Comparison of ENCODE assay signal across 1 cellular context in the genomic region with DNA sequence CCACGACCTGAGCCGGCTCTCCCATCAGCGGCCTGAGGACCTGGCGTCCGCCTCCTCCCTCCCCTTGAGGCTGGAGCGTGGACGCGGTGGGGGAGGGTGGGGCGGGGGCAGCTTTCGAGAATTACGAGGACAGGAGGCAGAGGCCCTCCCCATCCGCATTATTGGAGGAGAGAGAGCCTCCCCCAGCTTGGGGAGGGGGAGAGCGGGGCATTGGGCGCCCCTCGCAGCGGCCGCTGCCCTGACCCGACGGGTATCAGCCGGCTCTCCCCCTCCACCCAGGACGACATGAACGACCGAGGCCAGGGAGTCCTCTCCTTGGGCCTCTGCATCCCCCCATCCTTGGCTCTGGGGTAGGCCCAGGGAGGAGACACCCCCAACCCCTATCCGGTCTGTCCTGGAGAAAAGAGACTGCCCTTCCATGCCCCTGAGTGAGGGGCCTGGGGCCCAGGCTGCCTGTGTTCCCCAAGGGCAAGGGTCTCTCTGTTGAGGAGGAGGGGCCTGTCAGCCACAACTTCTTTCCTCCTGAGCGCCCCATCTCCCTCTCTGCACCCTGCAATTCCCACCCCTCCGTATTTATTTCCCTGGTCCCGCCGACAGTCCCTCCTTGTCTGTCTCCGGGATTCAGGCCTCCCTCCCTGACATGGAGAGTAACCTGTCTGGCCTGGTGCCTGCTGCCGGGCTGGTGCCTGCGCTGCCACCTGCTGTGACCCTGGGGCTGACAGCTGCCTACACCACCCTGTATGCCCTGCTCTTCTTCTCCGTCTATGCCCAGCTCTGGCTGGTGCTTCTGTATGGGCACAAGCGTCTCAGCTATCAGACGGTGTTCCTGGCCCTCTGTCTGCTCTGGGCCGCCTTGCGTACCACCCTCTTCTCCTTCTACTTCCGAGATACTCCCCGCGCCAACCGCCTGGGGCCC.
TF ChIP-seq lines count a peak whose summit lies in the region.

No MANE protein-coding gene starts in this region.

TF ChIP-seq in Ishikawa, 13 proteins besides CTCF, POLR2A, EP300 and RAD21 (continued from another document):
- no peak for TF ChIP-seq TAF1 (IDR thresholded peaks at IDR 0.05; ENCODE audit: low read depth)
- TF ChIP-seq, protein P1, sequence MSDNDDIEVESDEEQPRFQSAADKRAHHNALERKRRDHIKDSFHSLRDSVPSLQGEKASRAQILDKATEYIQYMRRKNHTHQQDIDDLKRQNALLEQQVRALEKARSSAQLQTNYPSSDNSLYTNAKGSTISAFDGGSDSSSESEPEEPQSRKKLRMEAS (IDR thresholded peaks at IDR 0.05), result no peak
